In the genomic region with DNA sequence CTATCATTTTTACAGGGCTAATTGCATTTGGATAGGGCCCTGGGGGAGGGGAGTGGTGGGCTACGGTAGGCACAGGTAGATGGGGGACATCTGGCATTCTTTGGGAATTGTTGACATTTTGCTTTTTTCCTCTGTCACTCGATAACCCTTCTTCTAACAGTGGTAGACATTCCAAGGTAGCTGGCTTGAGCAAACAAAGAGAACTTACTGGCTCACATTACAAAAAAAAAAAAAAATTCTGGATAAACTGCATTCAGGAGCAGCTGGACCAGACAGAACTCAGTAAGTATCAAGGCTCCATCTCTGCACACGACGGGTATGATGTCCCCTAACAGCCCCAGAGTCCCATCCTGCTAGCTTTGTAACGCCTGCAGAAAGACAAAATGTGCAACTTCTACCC, we compare ENCODE assay signal across 21 cellular contexts.
A peak's percentile ranks its signal among the peaks of the same experiment; 100 is the strongest.
DNase-seq lines count a peak whose midpoint lies in the region; ATAC-seq, FAIRE-seq and TF ChIP-seq lines count a peak whose summit lies in the region.
"Had no signal": no experiment of that assay in that cellular context is flagged by ENCODE, and none has a peak within 500 bp of the region (broad histone marks: within the 10 kb centered on the region; RNA-seq: fewer than 3 reads in every experiment).

No MANE protein-coding gene starts in this region.

- H4K20me1 ChIP-seq in GM23338 (replicated peaks; ENCODE audit: insufficient read depth) (no peaks in the 10 kb centered on the region), OCI-LY1 (ENCODE audit: insufficient read depth, low read length) (no peaks in the 10 kb centered on the region)
- H4K20me1 ChIP-seq: BLaER1 treated with 17β-estradiol and CSF1 and Interleukin-3, amounts not matched to agents 10 nM and 100 nM had no signal

- no peaks in the 10 kb centered on the region for H3F3A ChIP-seq in GM23338 (replicated peaks; ENCODE audit: low read depth)
- H3F3A ChIP-seq in OCI-LY1 (ENCODE audit: insufficient read depth, low read length) = no peaks in the 10 kb centered on the region

- peaks cover 6% of the 10 kb centered on the region; the same call in 2 of the 3 replicates for H3K9me3 Mint-ChIP-seq in GM23338

- H2AFZ ChIP-seq in GM23338 (peak overlapping the region; percentile 53; the same call in 1 of the 2 replicates), OCI-LY1 (ENCODE audit: low read length) (no peak overlapping the region)

- no peaks in the 10 kb centered on the region for H3K36me3 ChIP-seq in GM23338 (ENCODE audit: insufficient read depth)
- H3K36me3 ChIP-seq in OCI-LY1 (ENCODE audit: insufficient read depth, low read length) = no peaks in the 10 kb centered on the region
- no peaks in the 10 kb centered on the region for H3K36me3 ChIP-seq in pancreas
- H3K36me3 ChIP-seq: BLaER1 treated with 17β-estradiol and CSF1 and Interleukin-3, amounts not matched to agents 10 nM and 100 nM; SJSA1 had no signal

- peaks cover 12% of the 10 kb centered on the region for H3K9me2 ChIP-seq in GM23338 (ENCODE audit: insufficient read depth)
- H3K9me2 ChIP-seq in OCI-LY1 (ENCODE audit: low read depth, low read length) = no peaks in the 10 kb centered on the region

- no peak overlapping the region for H3K4me3 ChIP-seq in GM23338
- no peak overlapping the region for H3K4me3 ChIP-seq in OCI-LY1 (ENCODE audit: low read depth, low read length, poor library complexity, severe bottlenecking)
- H3K4me3 ChIP-seq in pancreas = no peak overlapping the region
- H3K4me3 ChIP-seq: BLaER1 treated with 17β-estradiol and CSF1 and Interleukin-3, amounts not matched to agents 10 nM and 100 nM; SJSA1 had no signal

- no peak overlapping the region for H3K9ac ChIP-seq in OCI-LY1 (ENCODE audit: low read length)
- H3K9ac ChIP-seq: BLaER1 treated with 17β-estradiol and CSF1 and Interleukin-3, amounts not matched to agents 10 nM and 100 nM had no signal

- no peaks in the 10 kb centered on the region for H3K4me1 Mint-ChIP-seq in GM23338
- H3K4me1 Mint-ChIP-seq: CD4-positive, alpha-beta memory T cell had no signal

- WGBS in pancreas, 2 donors = 36 to 45% methylated on average over 5 of the region's 5 CpGs

- H3K36me3 Mint-ChIP-seq in GM23338 (ENCODE audit: low read depth) = peaks cover 11% of the 10 kb centered on the region; the same call in 2 of the 3 replicates
- H3K36me3 Mint-ChIP-seq: CD4-positive, alpha-beta memory T cell had no signal

- intact Hi-C loops in pancreas (cut with DNase I) = no loop called here

- FAIRE-seq in pancreas (lab: Jason Lieb, UNC) = no peak
- FAIRE-seq: GM18507, H1 had no signal

- no peak overlapping the region for H3K4me2 ChIP-seq in GM23338
- no peak overlapping the region for H3K4me2 ChIP-seq in OCI-LY1 (ENCODE audit: low read length)

- no peaks in the 10 kb centered on the region for H3K27me3 ChIP-seq in GM23338 (ENCODE audit: insufficient read depth)
- no peaks in the 10 kb centered on the region for H3K27me3 ChIP-seq in OCI-LY1 (ENCODE audit: insufficient read depth, low read length)
- H3K27me3 ChIP-seq in pancreas = no peaks in the 10 kb centered on the region
- H3K27me3 ChIP-seq: BLaER1 treated with 17β-estradiol and CSF1 and Interleukin-3, amounts not matched to agents 10 nM and 100 nM; SJSA1 had no signal

- TF ChIP-seq CTCF in GM23338 (conservative IDR thresholded peaks at IDR 0.05; ENCODE audit: low read depth in 2 of 2) (no peak), OCI-LY1 (IDR thresholded peaks at IDR 0.05; ENCODE audit: low read length) (no peak), pancreas (IDR thresholded peaks at IDR 0.05) (no peak)

- H3K79me2 ChIP-seq in GM23338 (replicated peaks; ENCODE audit: insufficient read depth) (no peaks in the 10 kb centered on the region), OCI-LY1 (ENCODE audit: insufficient read depth, low read length) (no peaks in the 10 kb centered on the region)

- H3K4me1 ChIP-seq in GM23338 (ENCODE audit: insufficient read depth) = no peaks in the 10 kb centered on the region
- peaks cover 72% of the 10 kb centered on the region for H3K4me1 ChIP-seq in OCI-LY1 (ENCODE audit: insufficient read depth, low read length, severe bottlenecking)
- peaks cover 0 to 23% (median 13%) of the 10 kb centered on the region in 3 donors for H3K4me1 ChIP-seq in pancreas

- H3K4me3 Mint-ChIP-seq in GM23338 = no peak overlapping the region
- H3K4me3 Mint-ChIP-seq: CD4-positive, alpha-beta memory T cell had no signal

- DNase-seq in GM23338 (ENCODE audit: low spot score) (no peak), NCI-H146 (lab: John Stamatoyannopoulos, UW) (peak; percentile 73), pancreas (no peak), UCSD-AML1 (lab: John Stamatoyannopoulos, UW; ENCODE audit: unreplicated experiment) (no peak), HUDEP-2 (lab: John Stamatoyannopoulos, UW; ENCODE audit: unreplicated experiment in 76 of 76) (no peak), OCI-M2 (lab: John Stamatoyannopoulos, UW; ENCODE audit: unreplicated experiment) (no peak)
- DNase-seq: CD4-positive, alpha-beta memory T cell; GDM1; MM.1S; NCI-H1048; NCI-H1417 treated with DMSO at 0.1 percent for 48 hours; NCI-H2029; NCI-H446; NCI-H526 treated with DMSO at 0.1 percent for 48 hours had no signal

- no peak overlapping the region for H3K27ac ChIP-seq in GM23338 (ENCODE audit: low read depth)
- peak overlapping the region; percentile 83 for H3K27ac ChIP-seq in OCI-LY1 (ENCODE audit: low read depth, low read length, poor library complexity, severe bottlenecking)
- H3K27ac ChIP-seq in pancreas = no peak overlapping the region
- H3K27ac ChIP-seq: SJSA1 had no signal

- no peak overlapping the region for H3K27ac Mint-ChIP-seq in GM23338
- H3K27ac Mint-ChIP-seq: CD4-positive, alpha-beta memory T cell had no signal

- ATAC-seq in GM23338 = no peak
- ATAC-seq in pancreas = peak; percentile 46 to 61 (median 54)
- ATAC-seq: HCT116, Right ventricle myocardium inferior had no signal

- H3K27me3 Mint-ChIP-seq in GM23338 (ENCODE audit: insufficient read depth, low read depth, poor library complexity) = no peaks in the 10 kb centered on the region
- H3K27me3 Mint-ChIP-seq: CD4-positive, alpha-beta memory T cell had no signal

- H3K9me3 ChIP-seq in OCI-LY1 (ENCODE audit: low read length) (0 out of 2 replicates have a peak, but pooled peaks cover 5% of the 10 kb centered on the region), pancreas (no peaks in the 10 kb centered on the region)
- H3K9me3 ChIP-seq: SJSA1 had no signal

TF ChIP-seq in GM23338, 12 proteins besides CTCF, POLR2A, EP300 and RAD21 (continues in another document):
- TF ChIP-seq EZH2phosphoT487 (IDR thresholded peaks at IDR 0.05; ENCODE audit: unreplicated experiment) (no peak), CREB1 (CRISPR knock-in tag; IDR thresholded peaks at IDR 0.05; ENCODE audit: low read depth) (no peak), STAT1 (IDR thresholded peaks at IDR 0.05; ENCODE audit: unreplicated experiment) (no peak)
- TF ChIP-seq, protein P1, sequence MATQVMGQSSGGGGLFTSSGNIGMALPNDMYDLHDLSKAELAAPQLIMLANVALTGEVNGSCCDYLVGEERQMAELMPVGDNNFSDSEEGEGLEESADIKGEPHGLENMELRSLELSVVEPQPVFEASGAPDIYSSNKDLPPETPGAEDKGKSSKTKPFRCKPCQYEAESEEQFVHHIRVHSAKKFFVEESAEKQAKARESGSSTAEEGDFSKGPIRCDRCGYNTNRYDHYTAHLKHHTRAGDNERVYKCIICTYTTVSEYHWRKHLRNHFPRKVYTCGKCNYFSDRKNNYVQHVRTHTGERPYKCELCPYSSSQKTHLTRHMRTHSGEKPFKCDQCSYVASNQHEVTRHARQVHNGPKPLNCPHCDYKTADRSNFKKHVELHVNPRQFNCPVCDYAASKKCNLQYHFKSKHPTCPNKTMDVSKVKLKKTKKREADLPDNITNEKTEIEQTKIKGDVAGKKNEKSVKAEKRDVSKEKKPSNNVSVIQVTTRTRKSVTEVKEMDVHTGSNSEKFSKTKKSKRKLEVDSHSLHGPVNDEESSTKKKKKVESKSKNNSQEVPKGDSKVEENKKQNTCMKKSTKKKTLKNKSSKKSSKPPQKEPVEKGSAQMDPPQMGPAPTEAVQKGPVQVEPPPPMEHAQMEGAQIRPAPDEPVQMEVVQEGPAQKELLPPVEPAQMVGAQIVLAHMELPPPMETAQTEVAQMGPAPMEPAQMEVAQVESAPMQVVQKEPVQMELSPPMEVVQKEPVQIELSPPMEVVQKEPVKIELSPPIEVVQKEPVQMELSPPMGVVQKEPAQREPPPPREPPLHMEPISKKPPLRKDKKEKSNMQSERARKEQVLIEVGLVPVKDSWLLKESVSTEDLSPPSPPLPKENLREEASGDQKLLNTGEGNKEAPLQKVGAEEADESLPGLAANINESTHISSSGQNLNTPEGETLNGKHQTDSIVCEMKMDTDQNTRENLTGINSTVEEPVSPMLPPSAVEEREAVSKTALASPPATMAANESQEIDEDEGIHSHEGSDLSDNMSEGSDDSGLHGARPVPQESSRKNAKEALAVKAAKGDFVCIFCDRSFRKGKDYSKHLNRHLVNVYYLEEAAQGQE (IDR thresholded peaks at IDR 0.05; ENCODE audit: unreplicated experiment) = no peak
